23 cellular contexts compared by ENCODE assay signal in the genomic region with DNA sequence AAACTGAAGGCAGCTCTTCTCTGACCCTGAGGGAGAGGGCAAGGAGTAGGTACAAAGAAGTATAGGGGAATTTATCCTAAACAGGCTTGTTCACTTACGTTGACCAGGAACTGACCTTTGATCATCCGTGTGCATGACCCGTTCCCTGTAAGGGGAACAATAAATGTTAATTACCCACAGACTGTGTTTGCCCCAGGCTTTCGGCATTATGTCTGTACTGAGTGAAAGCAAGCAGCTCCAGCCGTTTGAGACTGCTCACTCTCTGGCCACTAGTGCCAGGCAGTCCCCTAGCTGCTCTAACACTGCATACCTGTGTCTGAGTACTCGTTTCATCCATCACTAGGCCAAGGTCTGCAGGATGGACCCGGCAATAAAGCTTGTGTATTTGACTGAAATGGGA.
"Had no signal": no experiment of that assay in that cellular context is flagged by ENCODE, and none has a peak within 500 bp of the region (broad histone marks: within the 10 kb centered on the region; RNA-seq: fewer than 3 reads in every experiment).

No MANE protein-coding gene starts in this region.

- H3K9me3 ChIP-seq: esophagus muscularis mucosa, gastroesophageal sphincter, psoas muscle, sigmoid colon, thyroid gland had no signal

- H3K27ac ChIP-seq: coronary artery, esophagus muscularis mucosa, foreskin keratinocyte, gastroesophageal sphincter, heart right ventricle, neural progenitor cell, psoas muscle, sigmoid colon, spleen, thyroid gland had no signal

- H3K27me3 ChIP-seq: esophagus muscularis mucosa, foreskin keratinocyte, gastroesophageal sphincter, heart right ventricle, neural progenitor cell, sigmoid colon, spleen, thyroid gland had no signal

- H3K36me3 ChIP-seq: esophagus muscularis mucosa, gastroesophageal sphincter, heart right ventricle, neural progenitor cell, sigmoid colon, spleen, thyroid gland had no signal

- H3K4me3 ChIP-seq: coronary artery, esophagus muscularis mucosa, gastroesophageal sphincter, heart right ventricle, lung, neural progenitor cell, psoas muscle, sigmoid colon, spleen, thyroid gland had no signal

- ATAC-seq: foreskin keratinocyte; gastroesophageal sphincter; heart right ventricle; naive thymus-derived CD4-positive, alpha-beta T cell; psoas muscle; right cardiac atrium; stimulated activated naive B cell treated with anti-CD40 and anti-IgM and Interleukin-4, amounts not matched to agents 10 μg/mL and 1 μg/mL and 100 μg/mL, for 72 hours; stimulated activated naive CD8-positive, alpha-beta T cell treated with anti-CD3 and anti-CD28 coated beads, Interleukin-15, amount 100 ng/mL, for 72 hours had no signal

- H3K4me1 ChIP-seq: esophagus muscularis mucosa, foreskin keratinocyte, gastroesophageal sphincter, heart right ventricle, neural progenitor cell, psoas muscle, sigmoid colon, spleen, thyroid gland had no signal

- DNase-seq: dermis blood vessel endothelial cell; effector memory CD4-positive, alpha-beta T cell; foreskin keratinocyte; glutamatergic neuron; heart right ventricle; hippocampal formation; islet precursor cell; kidney glomerular epithelial cell; naive thymus-derived CD4-positive, alpha-beta T cell; posterior cingulate gyrus; psoas muscle; right cardiac atrium; sigmoid colon; spleen; stimulated activated CD4-positive, alpha-beta T cell treated with anti-CD3 and anti-CD28 coated beads, Interleukin-4, amount 100 ng/mL, for 4 hours; stimulated activated naive B cell treated with anti-CD40 and anti-IgM and Interleukin-4, amounts not matched to agents 10 μg/mL and 1 μg/mL and 100 μg/mL, for 72 hours; stimulated activated naive CD8-positive, alpha-beta T cell treated with anti-CD3 and anti-CD28 coated beads, Interleukin-15, amount 100 ng/mL, for 72 hours; thyroid gland had no signal
